Comparison of ENCODE assay signal across 25 cellular contexts in genomic region chr14:59344711-59345455, GRCh38.
DNase-seq lines count a peak whose midpoint lies in the region; ATAC-seq and TF ChIP-seq lines count a peak whose summit lies in the region.
"Had no signal": no experiment of that assay in that cellular context is flagged by ENCODE, and none has a peak within 500 bp of the region (broad histone marks: within the 10 kb centered on the region; RNA-seq: fewer than 3 reads in every experiment).

No MANE protein-coding gene starts in this region.

- no peak overlapping the region for H3T11ph ChIP-seq in H9 (ENCODE audit: low read length)

- H3K36me3 Mint-ChIP-seq in H9 (ENCODE audit: insufficient read depth in 1 of 3, low read depth in 3 of 3) (0 out of 7 replicates have a peak, but pooled peaks cover 0 to 4% (median 1%) of the 10 kb centered on the region in 3 experiments), WTC11 (peaks cover 7% of the 10 kb centered on the region)

- no peak overlapping the region for H3K4me3 Mint-ChIP-seq in H9
- H3K4me3 Mint-ChIP-seq in WTC11: no peak overlapping the region
- H3K4me3 Mint-ChIP-seq: activated T-cell treated with anti-CD3 and anti-CD28 coated beads, Interleukin-2, amount 50 U/mL, for 72 hours; CD14-positive monocyte; dendritic cell treated with granulocyte-macrophage colony-stimulating factor and Interleukin-4, amounts not matched to agents 40 ng/mL and 50 ng/mL, for 4 days; memory B cell; stimulated activated memory B cell treated with anti-CD40 and anti-IgM and Interleukin-4, amounts not matched to agents 10 μg/mL and 1 μg/mL and 100 μg/mL, for 72 hours; T-helper 2 cell treated with Interferon-gamma antibody and Interleukin-4, amounts not matched to agents 5 μg/mL and 100 μg/mL, for 36 hours had no signal

- H2BK120ac ChIP-seq in H9 (ENCODE audit: low read depth, low read length, poor library complexity, severe bottlenecking): no peak overlapping the region

- no peak overlapping the region for H3K4ac ChIP-seq in H9 (ENCODE audit: low read depth, low read length)

- no peaks in the 10 kb centered on the region for H3K27me3 Mint-ChIP-seq in H9 (ENCODE audit: low read depth)
- no peaks in the 10 kb centered on the region for H3K27me3 Mint-ChIP-seq in WTC11 (ENCODE audit: low read depth)
- H3K27me3 Mint-ChIP-seq: dendritic cell treated with granulocyte-macrophage colony-stimulating factor and Interleukin-4, amounts not matched to agents 40 ng/mL and 50 ng/mL, for 4 days; memory B cell; stimulated activated memory B cell treated with anti-CD40 and anti-IgM and Interleukin-4, amounts not matched to agents 10 μg/mL and 1 μg/mL and 100 μg/mL, for 72 hours had no signal

- no peak overlapping the region for H3K4me2 ChIP-seq in H9 (ENCODE audit: insufficient read depth, insufficient read length, low read length)

- H3K9ac ChIP-seq in H9 (ENCODE audit: extremely low read depth, insufficient read length, low read length) (no peak overlapping the region), muscle layer of colon (ENCODE audit: low read length) (no peak overlapping the region), stomach smooth muscle (ENCODE audit: low read length in 2 of 2) (peak overlapping the region in 1 of 2 donors; percentile 42)

- DNase-seq in H9: no peak
- DNase-seq in WTC11 (ENCODE audit: low spot score): no peak
- DNase-seq in 8988T: no peak
- no peak for DNase-seq in activated CD8-positive, alpha-beta memory T cell treated with anti-CD3 and anti-CD28 coated beads, Interleukin-2, amount 50 U/mL, for 4 hours
- no peak for DNase-seq in SKM-1 (lab: John Stamatoyannopoulos, UW; ENCODE audit: unreplicated experiment)
- DNase-seq: activated CD4-positive, alpha-beta T cell treated with anti-CD3 and anti-CD28 coated beads for 48 hours; activated naive CD4-positive, alpha-beta T cell treated with Interleukin-2 at 50 U/mL for 16 hours; activated T-cell treated with anti-CD3 and anti-CD28 coated beads, Interleukin-2, amount 50 U/mL, for 72 hours; HCEC 1CT; IMR-90; NCI-H1092; NCI-H187 treated with DMSO at 0.1 percent for 48 hours; occipital lobe; spleen; stimulated activated CD4-positive, alpha-beta T cell treated with anti-CD3 and anti-CD28 coated beads, Interleukin-2, amount 100 ng/mL, for 48 hours; testis had no signal

- no peak overlapping the region for H4K8ac ChIP-seq in H9 (replicated peaks; ENCODE audit: insufficient read length, low read depth, low read length)

- H2BK20ac ChIP-seq in H9 (ENCODE audit: low read depth, low read length, poor library complexity, severe bottlenecking): no peak overlapping the region

- H3K27ac ChIP-seq in H9 (ENCODE audit: insufficient read length, low read depth, low read length): no peak overlapping the region
- peak overlapping the region; percentile 75 for H3K27ac ChIP-seq in muscle layer of colon (ENCODE audit: low read depth, low read length)
- H3K27ac ChIP-seq in stomach smooth muscle (ENCODE audit: low read length): peak overlapping the region; percentile 85
- H3K27ac ChIP-seq: HL-60, RWPE1, testis had no signal

- H3K36me3 ChIP-seq in muscle layer of colon (ENCODE audit: insufficient read depth, low read length): peaks cover 25% of the 10 kb centered on the region
- H3K36me3 ChIP-seq in stomach smooth muscle (ENCODE audit: control insufficient read depth in 2 of 2, insufficient read depth in 2 of 2, low read length in 2 of 2): peaks cover 15% of the 10 kb centered on the region in 2 donors

- CTCF ChIA-PET in WTC11 (lab: Charles Lee): interaction anchor here (1.5 kb wide), 1 partner anchor 99 kb away, joined by 5 read pairs; no protein-coding TSS in a partner anchor

- no peak overlapping the region for H2BK5ac ChIP-seq in H9 (ENCODE audit: insufficient read length, low read length)

- H3K27ac Mint-ChIP-seq in H9 (peak overlapping the region in 2 of 3 experiments; percentile 12 to 73; a peak in 3 of 7 replicates), WTC11 (peak overlapping the region; percentile 2; the same call in 1 of the 2 replicates)
- H3K27ac Mint-ChIP-seq: activated T-cell treated with anti-CD3 and anti-CD28 coated beads, Interleukin-2, amount 50 U/mL, for 72 hours; dendritic cell treated with granulocyte-macrophage colony-stimulating factor and Interleukin-4, amounts not matched to agents 40 ng/mL and 50 ng/mL, for 4 days; memory B cell; stimulated activated memory B cell treated with anti-CD40 and anti-IgM and Interleukin-4, amounts not matched to agents 10 μg/mL and 1 μg/mL and 100 μg/mL, for 72 hours; T-helper 2 cell treated with Interferon-gamma antibody and Interleukin-4, amounts not matched to agents 5 μg/mL and 100 μg/mL, for 36 hours had no signal

- H3K4me3 ChIP-seq in muscle layer of colon (ENCODE audit: low read depth in 1 of 2, low read length in 2 of 2) (no peak overlapping the region), stomach smooth muscle (ENCODE audit: low read length in 2 of 2) (no peak overlapping the region)
- H3K4me3 ChIP-seq: spleen, testis had no signal

- POLR2A ChIA-PET in WTC11 (lab: Charles Lee): no interaction called here

- H3K9me3 ChIP-seq in H9 (ENCODE audit: control insufficient read depth, low read depth, low read length) (no peaks in the 10 kb centered on the region), muscle layer of colon (ENCODE audit: low read length) (no peaks in the 10 kb centered on the region), stomach smooth muscle (ENCODE audit: control insufficient read depth in 2 of 2, low read length in 2 of 2) (no peaks in the 10 kb centered on the region)
- H3K9me3 ChIP-seq: spleen, testis had no signal

- no peak overlapping the region for H3K23ac ChIP-seq in H9 (ENCODE audit: insufficient read length, low read depth, low read length)

- H2BK15ac ChIP-seq in H9 (ENCODE audit: low read depth, low read length): no peak overlapping the region

- H3K4me1 Mint-ChIP-seq in H9 (peaks cover 41 to 43% of the 10 kb centered on the region in 2 experiments), WTC11 (peaks cover 53% of the 10 kb centered on the region)
- H3K4me1 Mint-ChIP-seq: stimulated activated memory B cell treated with anti-CD40 and anti-IgM and Interleukin-4, amounts not matched to agents 10 μg/mL and 1 μg/mL and 100 μg/mL, for 72 hours had no signal

- ATAC-seq in WTC11: no peak; the same call in 1 of the 2 replicates
- ATAC-seq: activated T-cell treated with anti-CD3 and anti-CD28 coated beads, Interleukin-2, amount 50 U/mL, for 72 hours; stimulated activated memory B cell treated with anti-CD40 and anti-IgM and Interleukin-4, amounts not matched to agents 10 μg/mL and 1 μg/mL and 100 μg/mL, for 72 hours had no signal

- no peak overlapping the region for H2AK5ac ChIP-seq in H9 (ENCODE audit: insufficient read length, low read length)

- no peak overlapping the region for H2BK12ac ChIP-seq in H9 (ENCODE audit: insufficient read length, low read depth, low read length)

- H3K27me3 ChIP-seq in H9 (ENCODE audit: insufficient read depth, low read length) (no peaks in the 10 kb centered on the region), muscle layer of colon (ENCODE audit: control insufficient read depth in 1 of 2, insufficient read depth in 2 of 2, low read length in 2 of 2) (no peaks in the 10 kb centered on the region), stomach smooth muscle (ENCODE audit: control insufficient read depth in 1 of 2, insufficient read depth in 2 of 2, low read length in 2 of 2) (no peaks in the 10 kb centered on the region)
- H3K27me3 ChIP-seq: spleen, testis had no signal

- TF ChIP-seq CTCF in H9 (conservative IDR thresholded peaks at IDR 0.05): no peak
- TF ChIP-seq CTCF in WTC11 (IDR thresholded peaks at IDR 0.05): no peak

- H3K14ac ChIP-seq in H9 (ENCODE audit: insufficient read depth, low read length): no peak overlapping the region

- H3K56ac ChIP-seq in H9 (ENCODE audit: insufficient read length, low read depth, low read length): no peak overlapping the region

- H3K79me1 ChIP-seq in H9 (ENCODE audit: insufficient read depth, low read depth, low read length, poor library complexity, severe bottlenecking): no peaks in the 10 kb centered on the region

- no peak overlapping the region for H4K91ac ChIP-seq in H9 (ENCODE audit: insufficient read length, low read depth, low read length)

- no peak overlapping the region for H4K5ac ChIP-seq in H9 (ENCODE audit: insufficient read length, low read depth, low read length)

- H3K4me1 ChIP-seq in H9 (ENCODE audit: insufficient read depth, low read length): peaks cover 15% of the 10 kb centered on the region; the same call in 1 of the 2 replicates
- peaks cover 84% of the 10 kb centered on the region for H3K4me1 ChIP-seq in muscle layer of colon (ENCODE audit: insufficient read depth, low read length)
- peaks cover 65% of the 10 kb centered on the region for H3K4me1 ChIP-seq in stomach smooth muscle (ENCODE audit: control insufficient read depth, insufficient read depth, low read length)

- no CpG with 5 or more reads among the region's 10 CpGs for WGBS in H9 (ENCODE audit: extremely low coverage, insufficient read length, low lambda C conversion rate)

- H4K20me1 ChIP-seq in H9 (ENCODE audit: control insufficient read depth, insufficient read depth, insufficient read length): no peaks in the 10 kb centered on the region

- no peaks in the 10 kb centered on the region for H3K79me2 ChIP-seq in H9 (ENCODE audit: insufficient read depth, low read length)

- H3K9me3 Mint-ChIP-seq in H9 (no peaks in the 10 kb centered on the region), WTC11 (no peaks in the 10 kb centered on the region)
- H3K9me3 Mint-ChIP-seq: activated T-cell treated with anti-CD3 and anti-CD28 coated beads, Interleukin-2, amount 50 U/mL, for 72 hours; CD14-positive monocyte; dendritic cell treated with granulocyte-macrophage colony-stimulating factor and Interleukin-4, amounts not matched to agents 40 ng/mL and 50 ng/mL, for 4 days; memory B cell; stimulated activated memory B cell treated with anti-CD40 and anti-IgM and Interleukin-4, amounts not matched to agents 10 μg/mL and 1 μg/mL and 100 μg/mL, for 72 hours; T-helper 2 cell treated with Interferon-gamma antibody and Interleukin-4, amounts not matched to agents 5 μg/mL and 100 μg/mL, for 36 hours had no signal

- no peak overlapping the region for H2AFZ ChIP-seq in H9 (ENCODE audit: low read length)

- H3K23me2 ChIP-seq in H9 (ENCODE audit: insufficient read length, low read depth, low read length, poor library complexity, severe bottlenecking): no peaks in the 10 kb centered on the region

- no peak overlapping the region for H3K18ac ChIP-seq in H9 (ENCODE audit: insufficient read length, low read depth, low read length)

TF ChIP-seq in WTC11, 78 proteins besides CTCF, POLR2A, EP300 and RAD21 (continues in another document):
- TF ChIP-seq MXD4 (CRISPR knock-in tag; IDR thresholded peaks at IDR 0.05; ENCODE audit: borderline replicate concordance): no peak
